8 cellular contexts compared by ENCODE assay signal in the genomic region with DNA sequence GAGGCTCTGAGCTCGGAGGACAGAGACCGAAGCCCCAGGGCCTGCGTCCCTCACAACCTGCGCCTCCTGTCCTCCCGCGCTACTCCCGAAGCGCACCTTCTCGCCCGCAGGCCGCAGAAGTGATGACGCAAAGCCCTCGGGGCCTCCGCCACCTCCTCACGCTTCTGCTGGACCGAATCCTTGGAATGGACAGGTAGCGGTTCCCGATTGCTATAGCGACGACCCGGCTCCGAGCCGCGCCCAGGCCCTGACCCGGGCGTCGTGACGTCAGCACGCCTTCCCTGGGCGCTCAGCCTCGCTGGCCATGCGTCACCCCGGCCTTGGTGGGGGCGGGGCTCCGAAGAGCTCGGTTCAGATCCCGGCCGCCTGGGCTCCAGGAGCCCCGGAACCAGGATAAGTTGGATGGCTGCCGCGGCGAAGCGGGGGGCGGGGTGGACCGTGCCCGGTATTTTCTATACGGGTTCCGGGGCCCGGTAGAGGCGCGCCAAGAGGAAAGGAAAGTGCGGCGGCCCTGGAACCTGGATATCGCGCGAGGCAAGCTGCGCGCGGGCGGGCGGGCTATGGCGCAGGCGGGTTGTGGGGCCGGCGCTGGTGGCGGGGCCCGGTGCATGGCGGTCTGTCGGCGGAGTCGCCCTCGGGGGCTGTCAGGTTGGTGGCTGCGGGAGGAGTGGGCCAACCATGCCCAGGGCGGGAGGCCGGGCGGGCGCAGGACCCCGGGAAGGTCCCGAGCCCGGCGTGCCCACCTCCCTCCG. TPM values are rescaled to one million over a fixed set of nuclear protein-coding genes. Genes with fewer than 3 reads are reported as not detected.
DNase-seq lines count a peak whose midpoint lies in the region; ATAC-seq and TF ChIP-seq lines count a peak whose summit lies in the region.

TSS of gene ZNF76 (plus strand) at position 542 of the 752 bp plus-strand sequence. CDS start 21,417 bp downstream, outside the sequence.

- intact Hi-C loops in left lung (cut with DNase I): no loop called here

- no peak for TF ChIP-seq CTCF in left lung (IDR thresholded peaks at IDR 0.05)

- H3K27me3 ChIP-seq in BLaER1 (no peaks in the 10 kb centered on the region), left lung (no peaks in the 10 kb centered on the region)

- H3K9ac ChIP-seq in BLaER1: peak within 1 kb of the TSS; percentile 96

- H3K4me2 ChIP-seq in BLaER1: peak within 1 kb of the TSS; percentile 95

- DNase-seq in NCI-H748 (lab: John Stamatoyannopoulos, UW; ENCODE audit: unreplicated experiment): peak; percentile 99
- DNase-seq in activated CD4-positive, alpha-beta T cell treated with anti-CD3 and anti-CD28 coated beads, Interleukin-2, amount 50 U/mL, for 1 hour: peak; percentile 93
- DNase-seq in dedifferentiated amniotic fluid mesenchymal stem cell (ENCODE audit: extremely low spot score): peak; percentile 95
- DNase-seq in left lung: peak; percentile 98 to 99
- peak; percentile 90 to 91 for DNase-seq in stimulated activated CD4-positive, alpha-beta T cell treated with anti-CD3 and anti-CD28 coated beads, Interleukin-2, amount 100 ng/mL, for 48 hours

- H3K9me3 ChIP-seq in BLaER1 (no peaks in the 10 kb centered on the region), left lung (no peaks in the 10 kb centered on the region)

- peaks cover 9% of the 10 kb centered on the region; the same call in 1 of the 2 replicates for H4K20me1 ChIP-seq in BLaER1

- ATAC-seq in GM19328 (IDR thresholded peaks at IDR 0.05; ENCODE audit: unreplicated experiment): peak; percentile 87
- peak; percentile 86 for ATAC-seq in HG03521 (IDR thresholded peaks at IDR 0.05; ENCODE audit: unreplicated experiment)
- ATAC-seq in left lung: peak; percentile 92

- H3K27ac ChIP-seq in BLaER1 (peak within 1 kb of the TSS; percentile 97), left lung (peak within 1 kb of the TSS; percentile 96 to 98)

- H3K4me1 ChIP-seq in BLaER1 (peaks cover 41% of the 10 kb centered on the region), left lung (peaks cover 6 to 50% of the 10 kb centered on the region in 2 donors)

- 0 out of 2 replicates have a peak, but pooled peaks cover under 1% of the 10 kb centered on the region for H3K36me3 ChIP-seq in BLaER1
- no peaks in the 10 kb centered on the region for H3K36me3 ChIP-seq in left lung

- H3K4me3 ChIP-seq in BLaER1 (peak within 1 kb of the TSS; percentile 87), left lung (peak within 1 kb of the TSS; percentile 88 to 90)

RNA-seq across cellular contexts. Expression of gene ZNF76, which starts in this region (rescaled TPM):
- total RNA-seq in left lung: 10 to 100 TPM; 28.3 to 32.5 TPM

Comparison
In these comparisons a context has a peak if more than half of its experiments do, and no peak if none do; other contexts are left out.
1. Peak in every context shown above with its lines: DNase-seq, ATAC-seq, H3K4me3 ChIP-seq and H3K27ac ChIP-seq.